Comparison of ENCODE assay signal across 25 cellular contexts in the genomic region with DNA sequence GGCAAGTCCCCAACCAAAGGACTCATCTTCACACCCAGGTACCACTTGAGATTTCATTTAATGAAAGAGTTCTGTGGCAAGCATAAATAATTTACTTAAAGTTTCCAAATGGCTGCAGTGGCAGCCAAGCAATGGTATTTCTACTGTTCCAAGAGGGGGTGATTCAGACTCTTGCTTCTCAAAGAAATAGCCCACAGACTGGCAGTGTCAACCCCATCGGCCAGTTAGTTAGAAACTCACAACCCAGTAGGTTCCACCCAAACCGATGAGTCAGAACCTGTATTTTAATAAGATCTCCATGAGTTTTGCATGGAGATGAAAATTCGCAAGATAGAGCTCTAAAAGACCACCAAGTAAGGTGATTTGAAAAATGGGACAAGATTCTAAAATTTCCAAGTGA.
"Had no signal": no experiment of that assay in that cellular context is flagged by ENCODE, and none has a peak within 500 bp of the region (broad histone marks: within the 10 kb centered on the region; RNA-seq: fewer than 3 reads in every experiment).

No MANE protein-coding gene starts in this region.

- H3K4me1 Mint-ChIP-seq: naive B cell had no signal

- DNase-seq: activated CD4-positive, alpha-beta memory T cell treated with anti-CD3 and anti-CD28 coated beads, Interleukin-2, amount 10 ng/mL, durations not matched to agents 7 days and 5 days; activated CD4-positive, alpha-beta T cell treated with anti-CD3 and anti-CD28 coated beads, Interleukin-2, amount 10 ng/mL, durations not matched to agents 7 days and 5 days; activated gamma-delta T cell treated with Interleukin-2 at 50 U/mL for 16 hours; activated naive CD4-positive, alpha-beta T cell treated with anti-CD3 and anti-CD28 coated beads, Interleukin-2, amount 50 U/mL, for 16 hours; activated T-cell treated with anti-CD3 and anti-CD28 coated beads, Interleukin-2, amount 50 U/mL, for 24 hours; esophagus squamous epithelium; left cardiac atrium; left ventricle myocardium superior; naive B cell; nucleus accumbens; right lobe of liver; stimulated activated CD4-positive, alpha-beta T cell treated with anti-CD3 and anti-CD28 coated beads, Interleukin-2, amount 100 ng/mL, for 48 hours; T-helper 17 cell; T1000; tibial artery; upper lobe of right lung; WERI-Rb-1 had no signal

- H2AFZ ChIP-seq: parathyroid adenoma had no signal

- H3K27me3 ChIP-seq: right lobe of liver, tibial artery, upper lobe of right lung had no signal

- H3K27ac ChIP-seq: epithelial cell of prostate, esophagus squamous epithelium, parathyroid adenoma, right lobe of liver, tibial artery, upper lobe of right lung, WERI-Rb-1 had no signal

- H3K4me3 ChIP-seq: esophagus squamous epithelium, right lobe of liver, tibial artery, upper lobe of right lung had no signal

- H3K4me3 Mint-ChIP-seq: activated CD4-positive, alpha-beta memory T cell treated with anti-CD3 and anti-CD28 coated beads, Interleukin-2, amount 10 ng/mL, durations not matched to agents 7 days and 5 days; activated CD4-positive, alpha-beta T cell treated with anti-CD3 and anti-CD28 coated beads, Interleukin-2, amount 10 ng/mL, durations not matched to agents 7 days and 5 days; activated T-cell treated with anti-CD3 and anti-CD28 coated beads, Interleukin-2, amount 50 U/mL, for 24 hours; central memory CD8-positive, alpha-beta T cell; dendritic cell treated with granulocyte-macrophage colony-stimulating factor and Interleukin-4, amounts not matched to agents 40 ng/mL and 50 ng/mL, for 4 days; mesothelial cell of epicardium; naive B cell; neural crest cell; stimulated activated naive CD8-positive, alpha-beta T cell treated with anti-CD3 and anti-CD28 coated beads, Interleukin-15, Interleukin-2, amounts not matched to agents 100 ng/mL and 50 ng/mL, for 24 hours; T-helper 17 cell had no signal

- H3K36me3 Mint-ChIP-seq: mesothelial cell of epicardium, naive B cell had no signal

- H3K9me3 ChIP-seq: esophagus squamous epithelium, right lobe of liver, tibial artery, upper lobe of right lung had no signal

- ATAC-seq: activated CD4-positive, CD25-positive, alpha-beta regulatory T cell treated with anti-CD3 and anti-CD28 coated beads, Interleukin-2, amount 50 U/mL, for 24 hours; left ventricle myocardium superior; right lobe of liver; T-helper 17 cell; upper lobe of right lung had no signal

- H3K27ac Mint-ChIP-seq: activated CD4-positive, alpha-beta memory T cell treated with anti-CD3 and anti-CD28 coated beads, Interleukin-2, amount 10 ng/mL, durations not matched to agents 7 days and 5 days; activated CD4-positive, alpha-beta T cell treated with anti-CD3 and anti-CD28 coated beads, Interleukin-2, amount 10 ng/mL, durations not matched to agents 7 days and 5 days; activated T-cell treated with anti-CD3 and anti-CD28 coated beads, Interleukin-2, amount 50 U/mL, for 24 hours; dendritic cell treated with granulocyte-macrophage colony-stimulating factor and Interleukin-4, amounts not matched to agents 40 ng/mL and 50 ng/mL, for 4 days; mesothelial cell of epicardium; naive B cell; stimulated activated naive CD8-positive, alpha-beta T cell treated with anti-CD3 and anti-CD28 coated beads, Interleukin-15, Interleukin-2, amounts not matched to agents 100 ng/mL and 50 ng/mL, for 24 hours; T-helper 17 cell had no signal

- H3K27me3 Mint-ChIP-seq: central memory CD8-positive, alpha-beta T cell; T-helper 17 cell had no signal

- H3K79me2 ChIP-seq: parathyroid adenoma had no signal

- H3K9ac ChIP-seq: parathyroid adenoma had no signal

- H3K36me3 ChIP-seq: esophagus squamous epithelium, right lobe of liver, tibial artery, upper lobe of right lung, WERI-Rb-1 had no signal

- H3K4me1 ChIP-seq: parathyroid adenoma, right lobe of liver, tibial artery, upper lobe of right lung had no signal

- H3K9me3 Mint-ChIP-seq: activated T-cell treated with anti-CD3 and anti-CD28 coated beads, Interleukin-2, amount 50 U/mL, for 24 hours; central memory CD8-positive, alpha-beta T cell; stimulated activated naive CD8-positive, alpha-beta T cell treated with anti-CD3 and anti-CD28 coated beads, Interleukin-15, Interleukin-2, amounts not matched to agents 100 ng/mL and 50 ng/mL, for 24 hours had no signal
